9 cellular contexts compared by ENCODE assay signal in the genomic region with DNA sequence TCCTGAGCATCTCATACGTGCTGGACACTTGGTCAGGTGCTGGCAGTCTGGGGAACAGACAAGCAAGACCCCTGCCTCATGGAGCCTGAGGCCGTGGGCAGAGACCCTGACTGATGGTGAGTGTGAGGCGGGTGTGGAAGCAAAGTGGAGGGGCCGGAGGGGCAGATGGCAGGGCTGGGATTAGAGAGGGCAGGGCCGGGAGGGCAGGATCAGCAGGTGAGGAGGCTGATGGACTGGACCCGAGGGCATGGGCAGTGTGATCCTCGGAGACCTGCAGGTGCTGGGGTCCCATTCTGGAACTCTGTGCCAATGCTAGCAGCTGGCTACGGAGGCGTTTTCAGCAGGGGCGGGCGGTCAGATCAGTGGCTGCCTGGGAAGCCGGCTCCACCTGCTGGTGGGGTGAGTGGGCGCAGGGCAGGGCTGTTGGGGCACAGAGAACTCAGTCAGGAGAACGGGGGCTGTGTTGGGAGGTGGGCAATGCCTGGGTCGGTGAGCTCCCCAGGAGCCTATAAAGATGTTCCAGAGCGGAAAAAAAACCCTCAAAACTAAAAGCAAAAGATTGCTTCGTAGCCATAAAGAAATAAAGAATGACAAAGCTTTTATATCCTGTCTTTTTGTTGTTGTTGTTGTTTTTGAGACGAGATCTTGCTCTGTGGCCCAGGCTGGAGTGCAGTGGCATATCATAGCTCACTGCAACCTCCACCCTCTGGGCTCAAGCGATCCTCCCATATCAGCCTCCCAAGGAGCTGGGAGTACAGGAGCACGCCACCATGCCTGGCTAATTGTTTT. TPM values are rescaled to one million over a fixed set of nuclear protein-coding genes. Genes with fewer than 3 reads are reported as not detected.
DNase-seq lines count a peak whose midpoint lies in the region; ATAC-seq, FAIRE-seq and TF ChIP-seq lines count a peak whose summit lies in the region.
"Had no signal": no experiment of that assay in that cellular context is flagged by ENCODE, and none has a peak within 500 bp of the region (broad histone marks: within the 10 kb centered on the region; RNA-seq: fewer than 3 reads in every experiment).

No MANE protein-coding gene starts in this region.

- TF ChIP-seq EP300 in A549 (IDR thresholded peaks at IDR 0.05) (no peak), transverse colon (IDR thresholded peaks at IDR 0.05; ENCODE audit: low read depth) (no peak)

- POLR2A ChIA-PET in A549 (lab: Yijun Ruan, JAX) = no interaction called here

- WGBS in A549 (ENCODE audit: missing lambda C conversion rate) = 27% methylated on average over 20 of the region's 20 CpGs
- WGBS in transverse colon (ENCODE audit: low coverage in 1 of 2), 2 donors = 14 to 38% methylated on average over 7 to 20 of the region's 20 CpGs

- peak; percentile 49 for TF ChIP-seq CTCF in A549 (IDR thresholded peaks at IDR 0.05)
- TF ChIP-seq CTCF in GM12874 (IDR thresholded peaks at IDR 0.05; ENCODE audit: insufficient read depth, low read depth, low read length) = peak; percentile 83
- TF ChIP-seq CTCF in fibroblast of pulmonary artery (IDR thresholded peaks at IDR 0.05; ENCODE audit: low read length, missing control alignments) = peak; percentile 44
- peak; percentile 23 to 59 (median 42) for TF ChIP-seq CTCF in transverse colon (IDR thresholded peaks at IDR 0.05)

- no peak overlapping the region for H3K27ac ChIP-seq in A549
- no peak overlapping the region for H3K27ac ChIP-seq in transverse colon
- H3K27ac ChIP-seq: skin epidermis had no signal

- TF ChIP-seq RAD21 in A549 (conservative IDR thresholded peaks at IDR 0.05 in 1 of 2, IDR thresholded peaks at IDR 0.05 in 1 of 2) = peak; percentile 58 to 70

- H3K9me3 ChIP-seq in A549 = no peaks in the 10 kb centered on the region
- H3K9me3 ChIP-seq in transverse colon = no peaks in the 10 kb centered on the region

- peaks cover 33% of the 10 kb centered on the region for H3K27me3 ChIP-seq in transverse colon

- 0 out of 3 replicates have a peak overlapping the region, but pooled peaks have one; percentile 36 for H3K4me2 ChIP-seq in A549

- peak; percentile 41 to 55 for DNase-seq in A549 (ENCODE audit: low read depth in 1 of 2, low spot score in 1 of 2)
- peak; percentile 32 for DNase-seq in RKO (ENCODE audit: low spot score)
- no peak for DNase-seq in fibroblast of pulmonary artery (ENCODE audit: low read depth)
- peak; percentile 66 for DNase-seq in transverse colon
- no peak for DNase-seq in foreskin melanocyte

- ATAC-seq in A549 (peak; percentile 81 to 93; a peak in 5 of 6 replicates), GM21529 (IDR thresholded peaks at IDR 0.05; ENCODE audit: unreplicated experiment) (no peak), GM21717 (IDR thresholded peaks at IDR 0.05; ENCODE audit: unreplicated experiment) (no peak)

- H3K4me3 ChIP-seq in A549 = no peak overlapping the region
- H3K4me3 ChIP-seq in fibroblast of pulmonary artery (replicated peaks; ENCODE audit: low read depth, low read length) = no peak overlapping the region
- H3K4me3 ChIP-seq in transverse colon = no peak overlapping the region
- H3K4me3 ChIP-seq: skin epidermis had no signal

- no peaks in the 10 kb centered on the region for H3K4me1 ChIP-seq in A549
- H3K4me1 ChIP-seq in transverse colon = no peaks in the 10 kb centered on the region

- no peaks in the 10 kb centered on the region for H3K36me3 ChIP-seq in transverse colon

- intact Hi-C loops in transverse colon (cut with DNase I; ENCODE audit: low total_unique reads) = no loop called here

- in situ Hi-C loops in transverse colon (cut with MboI; ENCODE audit: low pct_ligation_motif_present in 1 of 4, low pct_unique_long_range_greater_than_20kb in 1 of 4, low sequenced_read_pairs in 3 of 4) = no loop called here

- CTCF ChIA-PET in A549 (lab: Yijun Ruan, JAX) = interaction anchor here (0.7 to 5.6 kb wide), 13 partner anchors 8 to 85 kb away, joined by 3 to 43 read pairs (median 4); partner anchors contain the start of gene C16orf74

- FAIRE-seq in A549 (lab: Jason Lieb, UNC) = no peak

- TF ChIP-seq POLR2A in A549 (IDR thresholded peaks at IDR 0.05; ENCODE audit: low read length) (no peak), transverse colon (IDR thresholded peaks at IDR 0.05) (no peak)

TF ChIP-seq in A549, 52 proteins besides CTCF, POLR2A, EP300 and RAD21:
- TF ChIP-seq SMC3 (IDR thresholded peaks at IDR 0.05) (peak; percentile 50), RFX5 (IDR thresholded peaks at IDR 0.05) (no peak)
TF ChIP-seq in A549: peak in this region for 1.

RNA-seq across cellular contexts. Expression of gene C16orf74, which starts 8.9 kb away (rescaled TPM):
- 3.3 and 3.8 TPM in 2 replicates for polyA plus RNA-seq in A549 (2011; rRNA removed)
- polyA plus RNA-seq in A549 (2012; cell fraction: cytosol; rRNA removed) = 19.7 and 21.8 TPM in 2 replicates
- polyA plus RNA-seq in A549 (2012; cell fraction: nucleus; rRNA removed) = 19.8 and 21.2 TPM in 2 replicates
- polyA plus RNA-seq in A549 (2017; fragmentation: RNase III; extraction: RNeasy Plus Mini Kit Qiagen cat#74134 plus additional on column Dnase treatment) = 8.0 to 9.3 TPM (median 9.1 TPM) in 3 replicates
- 1.1 and 2.3 TPM in 2 replicates for polyA minus RNA-seq in A549 (2011; rRNA and poly(A)+ RNA removed)
- 1 to 10 TPM in 1 of 4 donors, under 1 TPM in 1, not detected in 2; 0.27 to 7.0 TPM for total RNA-seq in transverse colon

RNA-seq across cellular contexts. Expression of gene EMC8, which starts 39.5 kb away (rescaled TPM):
- polyA plus RNA-seq in A549 (2011; rRNA removed) = 43.0 and 47.3 TPM in 2 replicates
- polyA plus RNA-seq in A549 (2012; cell fraction: cytosol; rRNA removed) = 83.5 and 95.6 TPM in 2 replicates
- polyA plus RNA-seq in A549 (2012; cell fraction: nucleus; rRNA removed) = 74.5 and 79.6 TPM in 2 replicates
- 53.0 to 59.0 TPM (median 53.2 TPM) in 3 replicates for polyA plus RNA-seq in A549 (2017; fragmentation: RNase III; extraction: RNeasy Plus Mini Kit Qiagen cat#74134 plus additional on column Dnase treatment)
- polyA minus RNA-seq in A549 (2011; rRNA and poly(A)+ RNA removed) = 58.0 and 75.9 TPM in 2 replicates
- total RNA-seq in transverse colon = 10 to 100 TPM; 27.9 to 40.0 (median 31.8) TPM

RNA-seq across cellular contexts. Expression of gene COX4I1, which starts 39.7 kb away (rescaled TPM):
- polyA plus RNA-seq in A549 (2011; rRNA removed) = 854 and 929 TPM in 2 replicates
- polyA plus RNA-seq in A549 (2012; cell fraction: cytosol; rRNA removed) = 1,454 and 1,868 TPM in 2 replicates
- polyA plus RNA-seq in A549 (2012; cell fraction: nucleus; rRNA removed) = 788 and 816 TPM in 2 replicates
- 767 to 790 TPM (median 783 TPM) in 3 replicates for polyA plus RNA-seq in A549 (2017; fragmentation: RNase III; extraction: RNeasy Plus Mini Kit Qiagen cat#74134 plus additional on column Dnase treatment)
- 305 and 406 TPM in 2 replicates for polyA minus RNA-seq in A549 (2011; rRNA and poly(A)+ RNA removed)
- total RNA-seq in transverse colon = 1,000 to 10,000 TPM in 2 of 4 donors, 100 to 1,000 TPM in 2; 635 to 1,115 (median 865) TPM

Comparison
In these comparisons a context has a peak if more than half of its experiments do, and no peak if none do; other contexts are left out.
1. ATAC-seq: peak in A549 (2 of 2); none in GM21529 (single experiment) and GM21717 (single experiment).
2. DNase-seq: peak in A549 (2 of 2), RKO (single experiment) and transverse colon (single experiment); none in fibroblast of pulmonary artery (single experiment) and foreskin melanocyte (single experiment).
3. Peak in every context shown above with its lines, with median percentiles within 50 percentile points of each other: CTCF ChIP-seq.